2 cellular contexts compared by ENCODE assay signal in genomic region chr9:127396253-127396807, GRCh38.
TF ChIP-seq lines count a peak whose summit lies in the region.

No MANE protein-coding gene starts in this region.

TF ChIP-seq in HCT116, 20 proteins besides CTCF, POLR2A, EP300 and RAD21 (continued from another document):
- TF ChIP-seq MAX (IDR thresholded peaks at IDR 0.05), result peak; percentile 96

TF ChIP-seq in WTC11, 78 proteins besides CTCF, POLR2A, EP300 and RAD21 (continued from another document and continues in another):
- no peak for TF ChIP-seq ZMAT4 (CRISPR knock-in tag; IDR thresholded peaks at IDR 0.05)
- TF ChIP-seq NFYB (CRISPR knock-in tag; conservative IDR thresholded peaks at IDR 0.05; ENCODE audit: low read depth), result no peak
- TF ChIP-seq CREM (CRISPR knock-in tag; IDR thresholded peaks at IDR 0.05), result peak; percentile 46; the same call in 1 of the 2 replicates
- no peak for TF ChIP-seq HMGXB4 (CRISPR knock-in tag; IDR thresholded peaks at IDR 0.05)
- 0 out of 2 replicates have a peak, but pooled peaks have one; percentile 51 for TF ChIP-seq NFE2L1 (CRISPR knock-in tag; IDR thresholded peaks at IDR 0.05)
- no peak for TF ChIP-seq RELA (CRISPR knock-in tag; IDR thresholded peaks at IDR 0.05; ENCODE audit: borderline replicate concordance)
- no peak for TF ChIP-seq ATF1 (CRISPR knock-in tag; IDR thresholded peaks at IDR 0.05)
- TF ChIP-seq SP1 (CRISPR knock-in tag; conservative IDR thresholded peaks at IDR 0.05), result no peak; the same call in none of the 2 replicates
- no peak for TF ChIP-seq SMAD3 (CRISPR knock-in tag; IDR thresholded peaks at IDR 0.05; ENCODE audit: borderline replicate concordance)
- TF ChIP-seq ZNF671 (CRISPR knock-in tag; IDR thresholded peaks at IDR 0.05), result no peak
- no peak for TF ChIP-seq ZNF425 (CRISPR knock-in tag; conservative IDR thresholded peaks at IDR 0.05)
- TF ChIP-seq CREB1 (CRISPR knock-in tag; IDR thresholded peaks at IDR 0.05), result no peak
- no peak for TF ChIP-seq PRDM15 (CRISPR knock-in tag; IDR thresholded peaks at IDR 0.05)
- TF ChIP-seq OVOL2 (CRISPR knock-in tag; IDR thresholded peaks at IDR 0.05; ENCODE audit: borderline replicate concordance), result no peak
- no peak for TF ChIP-seq ZNF263 (CRISPR knock-in tag; IDR thresholded peaks at IDR 0.05; ENCODE audit: low read depth)
- TF ChIP-seq FOXP1 (CRISPR knock-in tag; IDR thresholded peaks at IDR 0.05; ENCODE audit: borderline replicate concordance), result no peak; the same call in 1 of the 2 replicates
- TF ChIP-seq USF2 (CRISPR knock-in tag; IDR thresholded peaks at IDR 0.05), result peak; percentile 85
- no peak for TF ChIP-seq E2F4 (CRISPR knock-in tag; IDR thresholded peaks at IDR 0.05; ENCODE audit: borderline replicate concordance, low read depth)
- TF ChIP-seq ZNF138 (CRISPR knock-in tag; conservative IDR thresholded peaks at IDR 0.05), result no peak
- no peak for TF ChIP-seq ZBTB43 (CRISPR knock-in tag; IDR thresholded peaks at IDR 0.05)
- no peak for TF ChIP-seq ELF4 (CRISPR knock-in tag; IDR thresholded peaks at IDR 0.05; ENCODE audit: low read depth)
- TF ChIP-seq GTF2I (CRISPR knock-in tag; conservative IDR thresholded peaks at IDR 0.05), result 0 out of 2 replicates have a peak, but pooled peaks have one; percentile 9
- TF ChIP-seq HMGA2 (CRISPR knock-in tag; IDR thresholded peaks at IDR 0.05), result no peak
- no peak for TF ChIP-seq MLX (CRISPR knock-in tag; IDR thresholded peaks at IDR 0.05)
- TF ChIP-seq USF1 (CRISPR knock-in tag; IDR thresholded peaks at IDR 0.05), result peak; percentile 88
- TF ChIP-seq E2F1 (CRISPR knock-in tag; IDR thresholded peaks at IDR 0.05), result no peak
- no peak for TF ChIP-seq KAT7 (CRISPR knock-in tag; IDR thresholded peaks at IDR 0.05; ENCODE audit: borderline replicate concordance)
- TF ChIP-seq MYBL2 (CRISPR knock-in tag; IDR thresholded peaks at IDR 0.05), result peak; percentile 50; the same call in 1 of the 2 replicates
- no peak for TF ChIP-seq ZNF396 (CRISPR knock-in tag; IDR thresholded peaks at IDR 0.05; ENCODE audit: borderline replicate concordance)
- peak; percentile 97 for TF ChIP-seq MAX (CRISPR knock-in tag; IDR thresholded peaks at IDR 0.05)
- TF ChIP-seq TP53 (CRISPR knock-in tag; IDR thresholded peaks at IDR 0.05), result no peak
- TF ChIP-seq FOXK1 (CRISPR knock-in tag; IDR thresholded peaks at IDR 0.05), result peak; percentile 64; the same call in 1 of the 2 replicates
- TF ChIP-seq FOXP4 (CRISPR knock-in tag; IDR thresholded peaks at IDR 0.05), result peak; percentile 58; the same call in 1 of the 2 replicates
- no peak for TF ChIP-seq ATF3 (CRISPR knock-in tag; conservative IDR thresholded peaks at IDR 0.05)
- no peak for TF ChIP-seq PREB (CRISPR knock-in tag; IDR thresholded peaks at IDR 0.05; ENCODE audit: borderline replicate concordance)
- no peak for TF ChIP-seq ZNF416 (CRISPR knock-in tag; IDR thresholded peaks at IDR 0.05)
- no peak; the same call in 1 of the 2 replicates for TF ChIP-seq E2F5 (CRISPR knock-in tag; IDR thresholded peaks at IDR 0.05)
- no peak for TF ChIP-seq SMAD4 (CRISPR knock-in tag; IDR thresholded peaks at IDR 0.05)
- TF ChIP-seq ZNF121 (CRISPR knock-in tag; IDR thresholded peaks at IDR 0.05), result peak; percentile 80; the same call in 1 of the 2 replicates
- 0 out of 2 replicates have a peak, but pooled peaks have one; percentile 61 for TF ChIP-seq ETV6 (CRISPR knock-in tag; IDR thresholded peaks at IDR 0.05)
